ENCODE assay signal across 8 cellular contexts in genomic region chr1:110339040-110339426, GRCh38. TPM values are rescaled to one million over a fixed set of nuclear protein-coding genes. Genes with fewer than 3 reads are reported as not detected.
DNase-seq lines count a peak whose midpoint lies in the region; ATAC-seq and TF ChIP-seq lines count a peak whose summit lies in the region.

A gene with protein sequence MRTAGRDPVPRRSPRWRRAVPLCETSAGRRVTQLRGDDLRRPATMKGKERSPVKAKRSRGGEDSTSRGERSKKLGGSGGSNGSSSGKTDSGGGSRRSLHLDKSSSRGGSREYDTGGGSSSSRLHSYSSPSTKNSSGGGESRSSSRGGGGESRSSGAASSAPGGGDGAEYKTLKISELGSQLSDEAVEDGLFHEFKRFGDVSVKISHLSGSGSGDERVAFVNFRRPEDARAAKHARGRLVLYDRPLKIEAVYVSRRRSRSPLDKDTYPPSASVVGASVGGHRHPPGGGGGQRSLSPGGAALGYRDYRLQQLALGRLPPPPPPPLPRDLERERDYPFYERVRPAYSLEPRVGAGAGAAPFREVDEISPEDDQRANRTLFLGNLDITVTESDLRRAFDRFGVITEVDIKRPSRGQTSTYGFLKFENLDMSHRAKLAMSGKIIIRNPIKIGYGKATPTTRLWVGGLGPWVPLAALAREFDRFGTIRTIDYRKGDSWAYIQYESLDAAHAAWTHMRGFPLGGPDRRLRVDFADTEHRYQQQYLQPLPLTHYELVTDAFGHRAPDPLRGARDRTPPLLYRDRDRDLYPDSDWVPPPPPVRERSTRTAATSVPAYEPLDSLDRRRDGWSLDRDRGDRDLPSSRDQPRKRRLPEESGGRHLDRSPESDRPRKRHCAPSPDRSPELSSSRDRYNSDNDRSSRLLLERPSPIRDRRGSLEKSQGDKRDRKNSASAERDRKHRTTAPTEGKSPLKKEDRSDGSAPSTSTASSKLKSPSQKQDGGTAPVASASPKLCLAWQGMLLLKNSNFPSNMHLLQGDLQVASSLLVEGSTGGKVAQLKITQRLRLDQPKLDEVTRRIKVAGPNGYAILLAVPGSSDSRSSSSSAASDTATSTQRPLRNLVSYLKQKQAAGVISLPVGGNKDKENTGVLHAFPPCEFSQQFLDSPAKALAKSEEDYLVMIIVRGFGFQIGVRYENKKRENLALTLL (plus strand): TSS chr1:110339377. CDS start chr1:110339406, 29 bp downstream.

- peaks cover 1% of the 10 kb centered on the region for H3K9me3 ChIP-seq in thymus (ENCODE audit: control insufficient read depth)

- H3K27ac ChIP-seq in thymus (ENCODE audit: low read depth), result peak within 1 kb of the TSS; percentile 100

- under 1% methylated on average over 19 of the region's 19 CpGs for WGBS in thymus

- H3K9me3 Mint-ChIP-seq in activated naive CD4-positive, alpha-beta T cell treated with anti-CD3 and anti-CD28 coated beads, Interleukin-2, amount 50 U/mL, for 72 hours, result no peaks in the 10 kb centered on the region
- no peaks in the 10 kb centered on the region for H3K9me3 Mint-ChIP-seq in osteocyte (ENCODE audit: unreplicated experiment)

- peak within 1 kb of the TSS in 1 of 2 donors; percentile 98 for H3K27ac Mint-ChIP-seq in activated naive CD4-positive, alpha-beta T cell treated with anti-CD3 and anti-CD28 coated beads, Interleukin-2, amount 50 U/mL, for 72 hours
- H3K27ac Mint-ChIP-seq in osteocyte (ENCODE audit: unreplicated experiment), result no peak within 1 kb of the TSS

- TF ChIP-seq CTCF in GM06990 (IDR thresholded peaks at IDR 0.05; ENCODE audit: insufficient read depth, low read length, poor library complexity, severe bottlenecking), result no peak
- no peak for TF ChIP-seq CTCF in osteocyte (IDR thresholded peaks at IDR 0.05)

- H3K4me3 ChIP-seq in GM06990 (replicated peaks; ENCODE audit: low read depth, low read length) (peak within 1 kb of the TSS; percentile 99), thymus (ENCODE audit: low read length) (peak within 1 kb of the TSS; percentile 78)

- DNase-seq in GM06990 (ENCODE audit: extremely low read depth, insufficient read length) (peak; percentile 99), NCI-H1105 (lab: John Stamatoyannopoulos, UW) (peak; percentile 100), SKM-1 treated with dmso at 0.1 percent for 144 hours (lab: John Stamatoyannopoulos, UW; ENCODE audit: unreplicated experiment) (peak; percentile 100), head of caudate nucleus (peak; percentile 92 to 100 (median 98)), osteocyte (ENCODE audit: extremely low spot score, unreplicated experiment) (peak; percentile 99)
- peak; percentile 93 to 98 for DNase-seq in activated naive CD4-positive, alpha-beta T cell treated with anti-CD3 and anti-CD28 coated beads, Interleukin-2, amount 50 U/mL, for 72 hours (ENCODE audit: low spot score in 2 of 2)

- H3K4me1 Mint-ChIP-seq in osteocyte (ENCODE audit: unreplicated experiment), result peaks cover 51% of the 10 kb centered on the region

- H3K36me3 ChIP-seq in GM06990 (ENCODE audit: control insufficient read depth, insufficient read depth, low read length) (peaks cover 16% of the 10 kb centered on the region), thymus (ENCODE audit: control insufficient read depth, insufficient read depth) (peaks cover 14% of the 10 kb centered on the region)

- H3K4me1 ChIP-seq in thymus (ENCODE audit: control insufficient read depth, insufficient read depth, low read length), result peaks cover 31% of the 10 kb centered on the region

- no peaks in the 10 kb centered on the region for H3K27me3 Mint-ChIP-seq in osteocyte (ENCODE audit: unreplicated experiment)

- intact Hi-C loops in head of caudate nucleus (cut with DNase I), result loop anchor here (5.0 kb wide), 1 partner anchor 68 kb away; the partner anchor contains the start of gene LAMTOR5

- H3K27me3 ChIP-seq in GM06990 (replicated peaks; ENCODE audit: control insufficient read depth, insufficient read depth, low read length) (no peaks in the 10 kb centered on the region), thymus (ENCODE audit: control insufficient read depth, insufficient read depth) (no peaks in the 10 kb centered on the region)

- H3K36me3 Mint-ChIP-seq in activated naive CD4-positive, alpha-beta T cell treated with anti-CD3 and anti-CD28 coated beads, Interleukin-2, amount 50 U/mL, for 72 hours, result peaks cover 37 to 41% of the 10 kb centered on the region in 2 donors
- H3K36me3 Mint-ChIP-seq in osteocyte (ENCODE audit: unreplicated experiment), result peaks cover 26% of the 10 kb centered on the region

- no peak within 1 kb of the TSS for H3K4me3 Mint-ChIP-seq in osteocyte (ENCODE audit: unreplicated experiment)

- peak; percentile 73 for ATAC-seq in HG02678 (IDR thresholded peaks at IDR 0.05; ENCODE audit: unreplicated experiment)
- ATAC-seq in activated naive CD4-positive, alpha-beta T cell treated with anti-CD3 and anti-CD28 coated beads, Interleukin-2, amount 50 U/mL, for 72 hours, result peak; percentile 78 to 82

RNA-seq across cellular contexts. Expression of the gene that starts here (rescaled TPM):
- 100 to 1,000 TPM in 1 of 2 donors, 10 to 100 TPM in 1; 71.0 to 173 TPM for total RNA-seq in activated naive CD4-positive, alpha-beta T cell treated with anti-CD3 and anti-CD28 coated beads, Interleukin-2, amount 50 U/mL, for 72 hours
- 26.3 and 27.8 TPM in 2 replicates for total RNA-seq in osteocyte
- polyA plus RNA-seq in thymus, result 5.6 TPM

Comparison
In these comparisons a context has a peak if more than half of its experiments do, and no peak if none do; other contexts are left out.
1. Peak in every context shown above with its lines: DNase-seq, ATAC-seq, H3K4me3 ChIP-seq and H3K27ac ChIP-seq.